Comparison of ENCODE assay signal across 1 cellular context in the genomic region with DNA sequence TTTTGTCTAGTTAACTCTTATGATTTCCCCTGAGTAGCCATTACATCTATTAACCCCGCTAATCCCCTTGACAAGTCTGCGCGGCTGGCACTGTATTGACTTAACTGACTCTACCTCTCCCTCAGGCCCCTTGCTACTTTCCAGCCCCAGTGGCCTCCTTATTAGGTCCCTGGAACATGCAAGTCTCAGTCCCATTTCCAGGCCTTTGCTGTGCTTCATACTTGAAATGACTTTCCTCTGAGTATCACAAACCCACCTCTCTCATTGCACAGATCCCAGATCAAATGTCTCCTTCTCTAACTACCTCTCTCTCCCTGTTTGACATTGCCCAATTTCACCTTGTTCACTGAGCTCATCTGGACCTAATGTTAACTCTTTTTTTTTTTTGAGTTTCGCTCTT.
TF ChIP-seq lines count a peak whose summit lies in the region.

No MANE protein-coding gene starts in this region.

TF ChIP-seq in IMR-90, 13 proteins besides CTCF, POLR2A, EP300 and RAD21:
- TF ChIP-seq NFE2L2 (IDR thresholded peaks at IDR 0.05; ENCODE audit: low read depth, low read length) (no peak), MAZ (IDR thresholded peaks at IDR 0.05; ENCODE audit: borderline replicate concordance, low read depth, low read length) (no peak), CHD1 (IDR thresholded peaks at IDR 0.05; ENCODE audit: low read depth, low read length) (no peak), RCOR1 (IDR thresholded peaks at IDR 0.05; ENCODE audit: insufficient replicate concordance, low read length) (no peak), BHLHE40 (IDR thresholded peaks at IDR 0.05; ENCODE audit: low read depth, low read length) (no peak), MXI1 (IDR thresholded peaks at IDR 0.05; ENCODE audit: borderline replicate concordance, low read depth, low read length) (no peak), SMC3 (IDR thresholded peaks at IDR 0.05; ENCODE audit: low read depth, low read length) (no peak)
